8 cellular contexts compared by ENCODE assay signal in the genomic region with DNA sequence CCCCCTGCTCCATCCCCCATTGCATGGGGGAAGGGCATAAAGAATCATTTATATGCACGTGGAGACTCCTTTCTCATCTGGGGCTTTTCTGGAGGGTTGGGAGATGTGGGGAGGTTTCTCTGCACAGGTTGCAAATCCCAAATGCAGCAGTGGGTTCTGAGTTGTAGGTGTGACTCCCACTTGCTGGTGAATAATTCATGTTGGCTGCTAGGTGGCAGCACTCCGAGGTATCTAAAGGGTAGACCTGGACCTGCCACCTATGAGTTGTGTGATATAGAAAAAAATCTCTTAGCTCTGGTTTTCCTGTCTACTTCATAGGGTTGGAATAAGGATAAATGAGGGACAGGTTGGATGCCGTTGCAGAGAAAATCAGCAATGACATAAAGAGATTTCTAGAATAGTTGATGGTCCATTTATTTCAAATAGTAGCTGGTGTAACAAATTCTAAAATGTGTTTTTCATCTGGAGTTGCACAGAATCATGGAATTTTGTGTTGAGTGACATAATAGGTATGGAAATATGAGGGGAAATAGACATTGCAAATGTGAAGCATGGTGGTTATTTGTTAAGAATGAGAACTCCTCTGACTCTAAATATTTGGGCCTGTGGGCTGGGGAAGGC. TPM values are rescaled to one million over a fixed set of nuclear protein-coding genes. Genes with fewer than 3 reads are reported as not detected.
A peak's percentile ranks its signal among the peaks of the same experiment; 100 is the strongest.
DNase-seq lines count a peak whose midpoint lies in the region; ATAC-seq and TF ChIP-seq lines count a peak whose summit lies in the region.

No MANE protein-coding gene starts in this region.

- H3K79me2 ChIP-seq in GM23338 (replicated peaks; ENCODE audit: insufficient read depth), result no peaks in the 10 kb centered on the region

- ATAC-seq in GM23338 (peak; percentile 11), upper lobe of right lung (no peak), GM21447 (IDR thresholded peaks at IDR 0.05; ENCODE audit: unreplicated experiment) (no peak), HG02623 (IDR thresholded peaks at IDR 0.05; ENCODE audit: unreplicated experiment) (no peak)

- H3K36me3 ChIP-seq in GM23338 (ENCODE audit: insufficient read depth), result no peaks in the 10 kb centered on the region
- peaks cover 14% of the 10 kb centered on the region for H3K36me3 ChIP-seq in upper lobe of right lung

- intact Hi-C loops in upper lobe of right lung (cut with DNase I), result no loop called here

- no peak overlapping the region for H3K27ac Mint-ChIP-seq in GM23338
- no peak overlapping the region for H3K27ac Mint-ChIP-seq in T-helper 2 cell treated with Interferon-gamma antibody and Interleukin-4, amounts not matched to agents 5 μg/mL and 100 μg/mL, for 36 hours

- H3K4me3 Mint-ChIP-seq in GM23338, result no peak overlapping the region; the same call in 2 of the 3 replicates
- no peak overlapping the region for H3K4me3 Mint-ChIP-seq in T-helper 2 cell treated with Interferon-gamma antibody and Interleukin-4, amounts not matched to agents 5 μg/mL and 100 μg/mL, for 36 hours

- peaks cover 90% of the 10 kb centered on the region for H3K27me3 ChIP-seq in GM23338 (ENCODE audit: insufficient read depth)
- peaks cover 23% of the 10 kb centered on the region for H3K27me3 ChIP-seq in upper lobe of right lung

- no peak overlapping the region for H2AFZ ChIP-seq in GM23338

- H3K9me3 ChIP-seq in upper lobe of right lung, result no peaks in the 10 kb centered on the region

- DNase-seq in GM23338 (ENCODE audit: low spot score) (peak; percentile 60), fibroblast of the aortic adventitia (ENCODE audit: low read depth) (no peak), upper lobe of right lung (no peak), AG20443 (ENCODE audit: low spot score) (no peak)
- peak; percentile 24 for DNase-seq in T-helper 2 cell treated with Interferon-gamma antibody and Interleukin-4, amounts not matched to agents 5 μg/mL and 100 μg/mL, for 36 hours (ENCODE audit: low spot score)

- peaks cover 28% of the 10 kb centered on the region for H3K4me1 Mint-ChIP-seq in GM23338
- H3K4me1 Mint-ChIP-seq in T-helper 2 cell treated with Interferon-gamma antibody and Interleukin-4, amounts not matched to agents 5 μg/mL and 100 μg/mL, for 36 hours (ENCODE audit: low read depth), result peaks cover 21% of the 10 kb centered on the region

- H3F3A ChIP-seq in GM23338 (replicated peaks; ENCODE audit: low read depth), result peaks cover 8% of the 10 kb centered on the region; the same call in 1 of the 2 replicates

- no peaks in the 10 kb centered on the region for H3K9me3 Mint-ChIP-seq in GM23338
- H3K9me3 Mint-ChIP-seq in T-helper 2 cell treated with Interferon-gamma antibody and Interleukin-4, amounts not matched to agents 5 μg/mL and 100 μg/mL, for 36 hours, result no peaks in the 10 kb centered on the region

- no peaks in the 10 kb centered on the region for H3K9me2 ChIP-seq in GM23338 (ENCODE audit: insufficient read depth)

- no peak overlapping the region for H3K4me2 ChIP-seq in GM23338

- H4K20me1 ChIP-seq in GM23338 (replicated peaks; ENCODE audit: insufficient read depth), result peaks cover 4% of the 10 kb centered on the region; the same call in 1 of the 2 replicates

- peaks cover 19% of the 10 kb centered on the region for H3K4me1 ChIP-seq in GM23338 (ENCODE audit: insufficient read depth)
- peaks cover 14% of the 10 kb centered on the region for H3K4me1 ChIP-seq in upper lobe of right lung

- H3K27ac ChIP-seq in C4-2B, result no peak overlapping the region
- H3K27ac ChIP-seq in GM23338 (ENCODE audit: low read depth), result no peak overlapping the region
- H3K27ac ChIP-seq in upper lobe of right lung, result no peak overlapping the region

- peak; percentile 81 for TF ChIP-seq CTCF in C4-2B (conservative IDR thresholded peaks at IDR 0.05)
- peak; percentile 61 to 71 for TF ChIP-seq CTCF in GM23338 (conservative IDR thresholded peaks at IDR 0.05; ENCODE audit: low read depth in 2 of 2)
- TF ChIP-seq CTCF in fibroblast of the aortic adventitia (IDR thresholded peaks at IDR 0.05; ENCODE audit: insufficient read depth, low read length), result peak; percentile 50
- TF ChIP-seq CTCF in upper lobe of right lung (IDR thresholded peaks at IDR 0.05), result peak; percentile 47

- H3K4me3 ChIP-seq in GM23338 (no peak overlapping the region), fibroblast of the aortic adventitia (ENCODE audit: low read depth, low read length) (no peak overlapping the region), upper lobe of right lung (no peak overlapping the region)

- no peaks in the 10 kb centered on the region; the same call in 2 of the 3 replicates for H3K36me3 Mint-ChIP-seq in GM23338 (ENCODE audit: low read depth)
- peaks cover 13% of the 10 kb centered on the region for H3K36me3 Mint-ChIP-seq in T-helper 2 cell treated with Interferon-gamma antibody and Interleukin-4, amounts not matched to agents 5 μg/mL and 100 μg/mL, for 36 hours (ENCODE audit: low read depth)

- peaks cover 62% of the 10 kb centered on the region for H3K27me3 Mint-ChIP-seq in GM23338 (ENCODE audit: insufficient read depth, low read depth, poor library complexity)
- no peaks in the 10 kb centered on the region for H3K27me3 Mint-ChIP-seq in T-helper 2 cell treated with Interferon-gamma antibody and Interleukin-4, amounts not matched to agents 5 μg/mL and 100 μg/mL, for 36 hours (ENCODE audit: low read depth)

TF ChIP-seq in GM23338, 12 proteins besides CTCF, POLR2A, EP300 and RAD21:
- TF ChIP-seq REST (IDR thresholded peaks at IDR 0.05; ENCODE audit: unreplicated experiment) (peak; percentile 45), EZH2 (IDR thresholded peaks at IDR 0.05; ENCODE audit: low read depth, unreplicated experiment) (no peak)

RNA-seq across cellular contexts. Expression of gene MARCHF9, which starts 4.6 kb away (rescaled TPM):
- 2.9 and 3.5 TPM in 2 replicates for total RNA-seq in GM23338 (2014; rRNA removed; shearing (Covaris generic))
- polyA plus RNA-seq in GM23338 (2016; fragmentation: Nextera tagmentation; extraction: Ambion mirVana), result 3.1 and 3.3 TPM in 2 replicates
- 0.57 and 2.1 TPM in 2 replicates for total RNA-seq in fibroblast of the aortic adventitia (ENCODE audit: low replicate concordance)
- 21.2 TPM for total RNA-seq in upper lobe of right lung

RNA-seq across cellular contexts. Expression of gene CDK4, which starts 7.4 kb away (rescaled TPM):
- 198 and 214 TPM in 2 replicates for total RNA-seq in GM23338 (2014; rRNA removed; shearing (Covaris generic))
- polyA plus RNA-seq in GM23338 (2016; fragmentation: Nextera tagmentation; extraction: Ambion mirVana), result 105 and 108 TPM in 2 replicates
- total RNA-seq in fibroblast of the aortic adventitia (ENCODE audit: low replicate concordance), result 208 and 588 TPM in 2 replicates
- 77.6 TPM for total RNA-seq in upper lobe of right lung

RNA-seq across cellular contexts. Expression of gene CYP27B1, which starts 7.4 kb away (rescaled TPM):
- 2.7 and 6.8 TPM in 2 replicates for total RNA-seq in GM23338 (2014; rRNA removed; shearing (Covaris generic))
- 0.83 and 1.1 TPM in 2 replicates for polyA plus RNA-seq in GM23338 (2016; fragmentation: Nextera tagmentation; extraction: Ambion mirVana)
- total RNA-seq in fibroblast of the aortic adventitia (ENCODE audit: low replicate concordance) (0.45 TPM in 1 of 2 replicates, not detected in the other), upper lobe of right lung (2.0 TPM)

RNA-seq across cellular contexts. Expression of gene METTL1, which starts 12.4 kb away (rescaled TPM):
- total RNA-seq in GM23338 (2014; rRNA removed; shearing (Covaris generic)), result 12.2 and 18.9 TPM in 2 replicates
- polyA plus RNA-seq in GM23338 (2016; fragmentation: Nextera tagmentation; extraction: Ambion mirVana), result 39.5 and 47.0 TPM in 2 replicates
- total RNA-seq in fibroblast of the aortic adventitia (ENCODE audit: low replicate concordance) (9.7 and 10.5 TPM in 2 replicates), upper lobe of right lung (26.9 TPM)

RNA-seq across cellular contexts. Expression of gene EEF1AKMT3, which starts 12.9 kb away (rescaled TPM):
- total RNA-seq in GM23338 (2014; rRNA removed; shearing (Covaris generic)), result 3.0 and 5.3 TPM in 2 replicates
- polyA plus RNA-seq in GM23338 (2016; fragmentation: Nextera tagmentation; extraction: Ambion mirVana), result 1.3 and 1.7 TPM in 2 replicates
- total RNA-seq in fibroblast of the aortic adventitia (ENCODE audit: low replicate concordance) (3.9 and 6.6 TPM in 2 replicates), upper lobe of right lung (8.0 TPM)

Comparison
In these comparisons a context has a peak if more than half of its experiments do, and no peak if none do; other contexts are left out.
1. DNase-seq: peak in GM23338 (single experiment) and T-helper 2 cell treated with Interferon-gamma antibody and Interleukin-4, amounts not matched to agents 5 μg/mL and 100 μg/mL, for 36 hours (single experiment); none in fibroblast of the aortic adventitia (single experiment), upper lobe of right lung (single experiment) and AG20443 (single experiment).
2. Peak in every context shown above with its lines, with median percentiles within 50 percentile points of each other: CTCF ChIP-seq.